ENCODE assay signal across 21 cellular contexts in genomic region chr7:117889611-117890010, GRCh38. TPM values are rescaled to one million over a fixed set of nuclear protein-coding genes. Genes with fewer than 3 reads are reported as not detected.
"Had no signal": no experiment of that assay in that cellular context is flagged by ENCODE, and none has a peak within 500 bp of the region (broad histone marks: within the 10 kb centered on the region; RNA-seq: fewer than 3 reads in every experiment).

No MANE protein-coding gene starts in this region.

- H3K36me3 ChIP-seq: left ventricle myocardium inferior, ovary, prostate gland, spleen, tibial nerve, upper lobe of left lung, vagina had no signal

- DNase-seq: hypothalamus; immature natural killer cell; kidney; left ventricle myocardium inferior; midbrain; mucosa of descending colon; naive thymus-derived CD4-positive, alpha-beta T cell; ovary; retina; right cardiac atrium; spleen; stimulated activated CD4-positive, alpha-beta T cell treated with anti-CD3 and anti-CD28 coated beads, Interleukin-4, amount 100 ng/mL, for 24 hours; stimulated activated naive CD4-positive, alpha-beta T cell treated with Interleukin-2 at 50 U/mL for 16 hours; stimulated activated naive CD8-positive, alpha-beta T cell treated with anti-CD3 and anti-CD28 coated beads, Interleukin-15, amount 100 ng/mL, for 72 hours; substantia nigra; upper lobe of left lung had no signal

- H3K4me3 ChIP-seq: left ventricle myocardium inferior, lung, mucosa of descending colon, ovary, prostate gland, skin epidermis, spleen, tibial nerve, upper lobe of left lung, vagina had no signal

- H3K9me3 ChIP-seq: left ventricle myocardium inferior, mucosa of descending colon, ovary, prostate gland, spleen, tibial nerve, upper lobe of left lung, vagina had no signal

- H3K27ac ChIP-seq: left ventricle myocardium inferior, ovary, prostate gland, skin epidermis, spleen, tibial nerve, upper lobe of left lung, vagina had no signal

- H3K4me1 ChIP-seq: left ventricle myocardium inferior, prostate gland, spleen, tibial nerve, upper lobe of left lung, vagina had no signal

- H3K27me3 ChIP-seq: ovary, spleen, tibial nerve, upper lobe of left lung, vagina had no signal

RNA-seq across cellular contexts. Expression of gene CTTNBP2, which starts 16.4 kb away (rescaled TPM):
- polyA plus RNA-seq: immature natural killer cell; naive thymus-derived CD4-positive, alpha-beta T cell had no signal
